In the genomic region with DNA sequence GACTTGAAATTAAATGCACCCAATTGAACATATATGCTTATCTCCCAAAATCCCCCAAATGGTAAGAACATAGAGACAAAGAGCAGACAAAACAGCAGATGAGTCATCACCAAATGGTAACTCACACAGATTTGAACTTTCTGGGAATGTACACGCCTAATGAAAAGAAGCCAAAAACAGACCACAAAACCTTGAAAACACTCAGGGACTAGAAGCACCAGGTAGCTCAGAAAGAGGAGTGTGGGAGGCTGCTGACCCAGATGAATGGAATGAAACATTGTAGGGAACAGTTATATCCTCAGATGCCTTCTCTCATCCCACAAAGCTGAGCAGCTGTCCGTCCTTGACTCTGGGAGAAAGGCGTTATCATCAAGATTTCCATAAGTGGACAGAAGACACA, we compare ENCODE assay signal across 11 cellular contexts.
DNase-seq lines count a peak whose midpoint lies in the region; ATAC-seq, FAIRE-seq and TF ChIP-seq lines count a peak whose summit lies in the region.
"Had no signal": no experiment of that assay in that cellular context is flagged by ENCODE, and none has a peak within 500 bp of the region (broad histone marks: within the 10 kb centered on the region; RNA-seq: fewer than 3 reads in every experiment).

No MANE protein-coding gene starts in this region.

- no peaks in the 10 kb centered on the region for H3K9me1 ChIP-seq in IMR-90 (ENCODE audit: insufficient read depth, low read length)

- intact Hi-C loops in IMR-90 (cut with micrococcal nuclease), result loop anchor here (5.0 kb wide), 1 partner anchor 990 kb away; no protein-coding TSS in a partner anchor
- intact Hi-C loops in spleen (cut with DNase I; ENCODE audit: low total_unique reads), result no loop called here

- no peak overlapping the region for H3K4me3 ChIP-seq in IMR-90 (ENCODE audit: insufficient read depth, low read depth, low read length)
- peak overlapping the region in 1 of 4 experiments; percentile 36; a peak in 1 of 8 replicates for H3K4me3 ChIP-seq in H1 (ENCODE audit: extremely low read depth in 1 of 4, insufficient read depth in 2 of 4, low read depth in 3 of 4, low read length in 4 of 4)
- H3K4me3 ChIP-seq in spleen, result no peak overlapping the region
- H3K4me3 ChIP-seq: gastrocnemius medialis had no signal

- H3K27ac ChIP-seq in IMR-90 (ENCODE audit: insufficient read depth, low read length) (no peak overlapping the region), H1 (ENCODE audit: low read depth, low read length) (0 out of 2 replicates have a peak overlapping the region, but pooled peaks have one; percentile 29), spleen (no peak overlapping the region)
- H3K27ac ChIP-seq: gastrocnemius medialis had no signal

- H3K27me3 ChIP-seq in IMR-90 (ENCODE audit: control insufficient read depth, insufficient read depth, low read length) (no peaks in the 10 kb centered on the region), H1 (replicated peaks in 1 of 4; ENCODE audit: control insufficient read depth in 3 of 4, extremely low read depth in 1 of 4, insufficient read depth in 3 of 4, low read length in 3 of 4) (no peaks in the 10 kb centered on the region), spleen (replicated peaks in 1 of 7) (no peaks in the 10 kb centered on the region)
- H3K27me3 ChIP-seq: gastrocnemius medialis had no signal

- H2BK120ac ChIP-seq in IMR-90 (ENCODE audit: low read depth, low read length) (no peak overlapping the region), H1 (replicated peaks; ENCODE audit: low read depth, low read length) (peak overlapping the region; percentile 68)

- no peak overlapping the region for H2BK20ac ChIP-seq in IMR-90 (ENCODE audit: low read depth, low read length)
- peak overlapping the region; percentile 97 for H2BK20ac ChIP-seq in H1 (ENCODE audit: low read length)

- H3K9ac ChIP-seq in IMR-90 (ENCODE audit: low read depth, low read length) (no peak overlapping the region), H1 (replicated peaks in 1 of 4; ENCODE audit: extremely low read depth in 1 of 4, low read depth in 3 of 4, low read length in 3 of 4) (no peak overlapping the region)

- H3K4me2 ChIP-seq in IMR-90 (ENCODE audit: low read depth, low read length) (no peak overlapping the region), H1 (ENCODE audit: insufficient read depth in 1 of 2, low read depth in 2 of 2, low read length in 2 of 2) (peak overlapping the region in 1 of 2 experiments; percentile 66; a peak in 1 of 4 replicates)

- TF ChIP-seq POLR2A in IMR-90 (IDR thresholded peaks at IDR 0.05; ENCODE audit: low read depth, low read length) (no peak), H1 (IDR thresholded peaks at IDR 0.05; ENCODE audit: control extremely low read depth in 1 of 2, low read depth in 2 of 2, low read length in 2 of 2) (no peak), spleen (IDR thresholded peaks at IDR 0.05) (no peak)

- H3K18ac ChIP-seq in IMR-90 (ENCODE audit: low read depth, low read length) (no peak overlapping the region), H1 (ENCODE audit: extremely low read depth, low read length) (peak overlapping the region; percentile 86)

- WGBS in IMR-90 (ENCODE audit: extremely low coverage in 2 of 2, insufficient read length in 1 of 2), 2 experiments, result no CpG with 5 or more reads among the region's 3 CpGs
- WGBS in H1 (ENCODE audit: extremely low coverage in 1 of 2, insufficient coverage in 1 of 2, insufficient read length in 1 of 2, insufficient replicate concordance in 2 of 2, low coverage in 1 of 2, low lambda C conversion rate in 2 of 2, missing lambda C conversion rate in 1 of 2), 2 experiments, result 70% methylated on average over 3 of the region's 3 CpGs; no CpG with 5 or more reads in 1 of the 2 experiments
- whole genome bisulfite sequencing in spleen, 5 donors, result 51 to 73% (median 67%) methylated on average over 3 of the region's 3 CpGs

- no peak overlapping the region for H3K4ac ChIP-seq in IMR-90 (ENCODE audit: low read depth, low read length)
- H3K4ac ChIP-seq in H1 (replicated peaks; ENCODE audit: insufficient read length, low read depth, low read length), result no peak overlapping the region

- TF ChIP-seq EP300 in H1 (IDR thresholded peaks at IDR 0.05; ENCODE audit: borderline replicate concordance in 1 of 2, low read depth in 2 of 2, low read length in 2 of 2), result no peak

- H4K8ac ChIP-seq in IMR-90 (ENCODE audit: low read depth in 2 of 2, low read length in 2 of 2) (no peak overlapping the region), H1 (ENCODE audit: extremely low read depth, insufficient read depth, low read length) (no peak overlapping the region)

- POLR2A ChIA-PET in IMR-90 (lab: Charles Lee; ENCODE audit: unreplicated experiment), result no interaction called here
- POLR2A ChIA-PET in H1 (lab: Charles Lee; ENCODE audit: partially characterized antibody), result no interaction called here

- peak; percentile 67 for ATAC-seq in GM18868 (IDR thresholded peaks at IDR 0.05; ENCODE audit: unreplicated experiment)
- no peak for ATAC-seq in IMR-90 (ENCODE audit: low read depth)
- peak; percentile 75 for ATAC-seq in omental fat pad (ENCODE audit: low FRiP score)
- ATAC-seq: gastrocnemius medialis, T-cell had no signal

- H4K20me1 ChIP-seq in IMR-90 (ENCODE audit: insufficient read depth, low read length) (no peaks in the 10 kb centered on the region), H1 (replicated peaks in 1 of 2; ENCODE audit: control insufficient read depth in 1 of 2, insufficient read depth in 2 of 2, low read length in 2 of 2) (no peaks in the 10 kb centered on the region)

- no TSS peak for BruUV-seq in IMR-90 (replicated peaks; lab: Mats Ljungman, UMichigan)

- no peaks in the 10 kb centered on the region for H3K9me3 ChIP-seq in IMR-90 (ENCODE audit: control insufficient read depth, insufficient read depth, low read length)
- H3K9me3 ChIP-seq in H1 (ENCODE audit: insufficient read depth in 2 of 2, low read depth in 1 of 2, low read length in 1 of 2), result no peaks in the 10 kb centered on the region
- no peaks in the 10 kb centered on the region for H3K9me3 ChIP-seq in spleen
- H3K9me3 ChIP-seq: gastrocnemius medialis had no signal

- dilution Hi-C loops in IMR-90 (cut with HindIII; ENCODE audit: low sequenced_read_pairs, unreplicated experiment), result no loop called here

- H3K79me1 ChIP-seq in IMR-90 (ENCODE audit: low read depth in 1 of 2, low read length in 2 of 2) (no peaks in the 10 kb centered on the region), H1 (ENCODE audit: low read depth, low read length) (no peaks in the 10 kb centered on the region)

- no peak overlapping the region for H2BK5ac ChIP-seq in IMR-90 (ENCODE audit: low read depth, low read length, poor library complexity, severe bottlenecking)
- peak overlapping the region; percentile 26; the same call in 1 of the 2 replicates for H2BK5ac ChIP-seq in H1 (ENCODE audit: low read depth, low read length)

- CTCF ChIA-PET in IMR-90 (lab: Yijun Ruan, JAX), result no interaction called here
- CTCF ChIA-PET in H1 (lab: Charles Lee; ENCODE audit: partially characterized antibody), result interaction anchor here (1.2 to 2.7 kb wide), 3 partner anchors 9 to 12 kb away, joined by 3 to 8 read pairs (median 5); no protein-coding TSS in a partner anchor

- H4K5ac ChIP-seq in IMR-90 (ENCODE audit: low read depth, low read length), result no peak overlapping the region
- peak overlapping the region; percentile 16 for H4K5ac ChIP-seq in H1 (ENCODE audit: insufficient read length, low read depth, low read length)

- DNase-seq in IMR-90 (peak; percentile 2), H1 (ENCODE audit: low read depth in 1 of 2, low spot score in 2 of 2) (no peak), omental fat pad (ENCODE audit: low spot score) (no peak), epidermal melanocyte (ENCODE audit: insufficient read length, low spot score) (no peak), NCI-H1930 (lab: John Stamatoyannopoulos, UW) (no peak), spleen (no peak)
- no peak for DNase-seq in activated CD8-positive, alpha-beta memory T cell treated with anti-CD3 and anti-CD28 coated beads, Interleukin-2, amount 50 U/mL, for 48 hours
- DNase-seq: gastrocnemius medialis, NCI-H146, T-cell had no signal

- H3K23me2 ChIP-seq in H1 (ENCODE audit: low read depth, low read length), result no peaks in the 10 kb centered on the region

- TF ChIP-seq CTCF in IMR-90 (conservative IDR thresholded peaks at IDR 0.05; ENCODE audit: low read depth, low read length) (no peak), H1 (IDR thresholded peaks at IDR 0.05; ENCODE audit: control extremely low read depth in 1 of 3, insufficient read depth in 1 of 3, low read depth in 1 of 3, low read length in 3 of 3) (no peak), omental fat pad (IDR thresholded peaks at IDR 0.05) (no peak), spleen (IDR thresholded peaks at IDR 0.05 in 8 of 11, conservative IDR thresholded peaks at IDR 0.05 in 3 of 11) (no peak)

- H2AK5ac ChIP-seq in IMR-90 (ENCODE audit: low read depth, low read length) (no peak overlapping the region), H1 (ENCODE audit: low read depth, low read length) (no peak overlapping the region)

- H3K56ac ChIP-seq in IMR-90 (ENCODE audit: extremely low read depth, insufficient read depth, low read length) (no peak overlapping the region), H1 (replicated peaks; ENCODE audit: insufficient read length, low read depth, low read length) (no peak overlapping the region)

- no peaks in the 10 kb centered on the region for H3K4me1 ChIP-seq in IMR-90 (ENCODE audit: control insufficient read depth, insufficient read depth, low read length)
- peaks cover 3 to 23% (median 15%) of the 10 kb centered on the region in 4 experiments; a peak in 4 of 7 replicates for H3K4me1 ChIP-seq in H1 (replicated peaks in 1 of 4; ENCODE audit: control insufficient read depth in 3 of 4, insufficient read depth in 4 of 4, low read length in 3 of 4)
- H3K4me1 ChIP-seq in spleen, result no peaks in the 10 kb centered on the region
- H3K4me1 ChIP-seq: gastrocnemius medialis had no signal

- H2AFZ ChIP-seq in IMR-90 (replicated peaks; ENCODE audit: low read length, poor library complexity), result no peak overlapping the region
- H2AFZ ChIP-seq in H1 (ENCODE audit: low read length), result peak overlapping the region; percentile 61; the same call in 1 of the 2 replicates

- no peaks in the 10 kb centered on the region for H3K36me3 ChIP-seq in IMR-90 (ENCODE audit: control insufficient read depth, insufficient read depth, low read length)
- H3K36me3 ChIP-seq in H1 (ENCODE audit: control insufficient read depth in 2 of 4, insufficient read depth in 4 of 4, low read length in 3 of 4), result no peaks in the 10 kb centered on the region
- H3K36me3 ChIP-seq in spleen, result no peaks in the 10 kb centered on the region
- H3K36me3 ChIP-seq: gastrocnemius medialis had no signal

- H2AK9ac ChIP-seq in IMR-90 (replicated peaks; ENCODE audit: low read depth, low read length, poor library complexity), result no peak overlapping the region

- TF ChIP-seq RAD21 in IMR-90 (IDR thresholded peaks at IDR 0.05; ENCODE audit: low read length) (no peak), H1 (IDR thresholded peaks at IDR 0.05 in 1 of 2, conservative IDR thresholded peaks at IDR 0.05 in 1 of 2; ENCODE audit: low read depth in 2 of 2, low read length in 2 of 2) (no peak)

- H4K91ac ChIP-seq in IMR-90 (ENCODE audit: insufficient read depth, low read depth, low read length), result no peak overlapping the region
- H4K91ac ChIP-seq in H1 (replicated peaks; ENCODE audit: insufficient read length, low read length), result peak overlapping the region; percentile 27

- H2BK15ac ChIP-seq in IMR-90 (ENCODE audit: low read depth, low read length) (no peak overlapping the region), H1 (ENCODE audit: low read length) (no peak overlapping the region)

- no peak for FAIRE-seq in H1 (lab: Jason Lieb, UNC)

- H3K14ac ChIP-seq in IMR-90 (replicated peaks; ENCODE audit: low read depth, low read length) (no peak overlapping the region), H1 (ENCODE audit: insufficient read length) (peak overlapping the region; percentile 58)

- H3K23ac ChIP-seq in IMR-90 (ENCODE audit: low read depth, low read length) (no peak overlapping the region), H1 (ENCODE audit: insufficient read length) (no peak overlapping the region)

- in situ Hi-C loops in IMR-90 (cut with MboI; ENCODE audit: low sequenced_read_pairs), result no loop called here

- no peak overlapping the region; the same call in 1 of the 2 replicates for H2BK12ac ChIP-seq in H1 (ENCODE audit: low read depth, low read length)

- H3K79me2 ChIP-seq in H1 (ENCODE audit: control insufficient read depth in 1 of 2, insufficient read depth in 2 of 2, low read length in 2 of 2), result no peaks in the 10 kb centered on the region
